12 cellular contexts compared by ENCODE assay signal in the genomic region with DNA sequence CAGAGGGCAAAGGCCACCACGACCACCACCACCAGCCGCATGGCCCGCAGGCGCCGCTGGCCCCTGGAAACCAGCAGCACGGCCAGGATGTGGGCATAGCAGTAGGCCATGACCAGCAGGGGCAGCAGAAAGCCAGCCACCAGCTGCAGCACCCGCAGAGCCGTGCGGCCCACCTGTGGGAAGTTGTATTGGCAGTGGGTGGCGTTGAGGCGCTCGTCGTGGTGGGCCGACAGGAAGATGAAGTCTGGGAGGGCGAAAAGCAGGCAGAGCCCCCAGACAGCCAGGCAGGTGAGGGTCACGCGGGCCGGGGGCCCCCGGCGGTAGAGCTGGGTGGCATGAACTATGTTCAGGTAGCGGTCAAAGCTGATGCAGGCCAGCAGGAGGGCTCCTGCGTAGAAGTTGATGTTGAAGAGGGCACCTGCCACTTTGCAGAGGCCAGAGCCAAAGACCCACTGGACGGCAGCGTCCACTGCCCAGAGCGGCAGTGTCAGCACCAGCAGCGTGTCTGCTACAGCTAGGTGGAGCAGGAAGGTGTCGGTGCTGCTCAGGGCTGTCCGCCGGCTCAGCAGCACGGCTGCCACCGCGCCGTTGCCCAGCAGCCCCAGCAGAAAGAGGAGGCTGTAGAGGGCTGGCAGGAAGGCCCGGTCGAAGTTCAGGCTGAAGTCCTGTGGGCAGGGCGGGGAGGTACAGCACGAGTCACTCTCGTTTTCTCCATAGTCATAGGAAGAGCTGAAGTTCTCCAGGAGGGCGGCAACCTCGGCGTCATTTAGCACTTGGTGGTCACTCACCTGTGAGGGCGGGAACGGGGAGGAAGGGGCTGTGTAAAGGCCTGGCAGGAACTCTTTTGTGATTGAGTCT. TPM values are rescaled to one million over a fixed set of nuclear protein-coding genes. Genes with fewer than 3 reads are reported as not detected.
A peak's percentile ranks its signal among the peaks of the same experiment; 100 is the strongest.
DNase-seq lines count a peak whose midpoint lies in the region; ATAC-seq, FAIRE-seq and TF ChIP-seq lines count a peak whose summit lies in the region.
"Had no signal": no experiment of that assay in that cellular context is flagged by ENCODE, and none has a peak within 500 bp of the region (broad histone marks: within the 10 kb centered on the region; RNA-seq: fewer than 3 reads in every experiment).

No MANE protein-coding gene starts in this region.

- POLR2A ChIA-PET in A549 (lab: Yijun Ruan, JAX) = no interaction called here

- peaks cover 0 to 17% (median 2%) of the 10 kb centered on the region in 4 donors for H3K36me3 ChIP-seq in liver (ENCODE audit: control insufficient read depth in 4 of 4, insufficient read depth in 3 of 4, low read depth in 1 of 4, low read length in 3 of 4)
- H3K36me3 ChIP-seq: BE2C had no signal

- no peak overlapping the region for H3K4me3 ChIP-seq in A549
- no peak overlapping the region for H3K4me3 ChIP-seq in liver (ENCODE audit: low read depth in 1 of 3, low read length in 3 of 3)

- H3K4me2 ChIP-seq in A549 = no peak overlapping the region

- TF ChIP-seq CTCF in A549 (IDR thresholded peaks at IDR 0.05) (no peak), liver (IDR thresholded peaks at IDR 0.05; ENCODE audit: low read depth, low read length, missing input control) (no peak)

- no peak for FAIRE-seq in A549 (lab: Jason Lieb, UNC)

- H3K27me3 ChIP-seq in liver (ENCODE audit: control insufficient read depth in 4 of 4, insufficient read depth in 4 of 4, low read length in 3 of 4) = no peaks in the 10 kb centered on the region
- H3K27me3 ChIP-seq: BE2C had no signal

- TF ChIP-seq EP300 in A549 (IDR thresholded peaks at IDR 0.05) = no peak

- H3K9me3 ChIP-seq in A549 (no peaks in the 10 kb centered on the region), liver (ENCODE audit: control insufficient read depth in 4 of 4, low read length in 3 of 4) (peaks cover 0 to 3% (median 0%) of the 10 kb centered on the region in 4 donors)
- H3K9me3 ChIP-seq: BE2C had no signal

- ATAC-seq in A549 (peak; percentile 60 to 62; a peak in 5 of 6 replicates), GM18873 (IDR thresholded peaks at IDR 0.05; ENCODE audit: low FRiP score, unreplicated experiment) (no peak)

- CTCF ChIA-PET in A549 (lab: Yijun Ruan, JAX) = no interaction called here

- no peak overlapping the region for H3K27ac ChIP-seq in A549
- H3K27ac ChIP-seq in liver (ENCODE audit: low read depth in 1 of 2, low read length in 2 of 2) = no peak overlapping the region

- no peaks in the 10 kb centered on the region for H3K4me1 ChIP-seq in A549
- peaks cover 0 to 10% (median 0%) of the 10 kb centered on the region in 4 donors for H3K4me1 ChIP-seq in liver (ENCODE audit: control insufficient read depth in 4 of 4, insufficient read depth in 4 of 4, low read length in 3 of 4)
- H3K4me1 ChIP-seq: BE2C had no signal

- WGBS in A549 (ENCODE audit: missing lambda C conversion rate) = 96% methylated on average over 21 of the region's 43 CpGs
- WGBS in liver = 62% methylated on average over 43 of the region's 43 CpGs

- DNase-seq in A549 (ENCODE audit: low read depth in 1 of 2, low spot score in 1 of 2) (no peak), HT-29 (ENCODE audit: low spot score) (peak; percentile 75), GM19240 (ENCODE audit: insufficient read length, low spot score) (no peak), AG20443 (ENCODE audit: low spot score) (no peak), NCI-H2196 (lab: John Stamatoyannopoulos, UW; ENCODE audit: unreplicated experiment) (no peak)
- peak; percentile 56 to 64 for DNase-seq in activated T-cell treated with anti-CD3 and anti-CD28 coated beads, Interleukin-2, amount 50 U/mL, for 48 hours
- DNase-seq: BE2C, Right ventricle myocardium superior had no signal

- no peak for TF ChIP-seq POLR2A in A549 (IDR thresholded peaks at IDR 0.05; ENCODE audit: low read length)

- TF ChIP-seq RAD21 in A549 (conservative IDR thresholded peaks at IDR 0.05 in 1 of 2, IDR thresholded peaks at IDR 0.05 in 1 of 2) = no peak
- TF ChIP-seq RAD21 in liver (IDR thresholded peaks at IDR 0.05) = peak; percentile 36 to 45

- H3K9ac ChIP-seq in liver (ENCODE audit: low read depth in 1 of 2, low read length in 2 of 2) = no peak overlapping the region

TF ChIP-seq in A549, 52 proteins besides CTCF, POLR2A, EP300 and RAD21:
- TF ChIP-seq, protein P1, sequence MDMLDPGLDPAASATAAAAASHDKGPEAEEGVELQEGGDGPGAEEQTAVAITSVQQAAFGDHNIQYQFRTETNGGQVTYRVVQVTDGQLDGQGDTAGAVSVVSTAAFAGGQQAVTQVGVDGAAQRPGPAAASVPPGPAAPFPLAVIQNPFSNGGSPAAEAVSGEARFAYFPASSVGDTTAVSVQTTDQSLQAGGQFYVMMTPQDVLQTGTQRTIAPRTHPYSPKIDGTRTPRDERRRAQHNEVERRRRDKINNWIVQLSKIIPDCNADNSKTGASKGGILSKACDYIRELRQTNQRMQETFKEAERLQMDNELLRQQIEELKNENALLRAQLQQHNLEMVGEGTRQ (IDR thresholded peaks at IDR 0.05) = no peak
- TF ChIP-seq EHF (CRISPR knock-in tag; IDR thresholded peaks at IDR 0.05) = no peak
- no peak for TF ChIP-seq RFX5 (IDR thresholded peaks at IDR 0.05)
- TF ChIP-seq NFE2L2 (conservative IDR thresholded peaks at IDR 0.05; ENCODE audit: low read length) = no peak
- no peak for TF ChIP-seq HOXA7 (CRISPR knock-in tag; IDR thresholded peaks at IDR 0.05)
- no peak for TF ChIP-seq CHD4 (IDR thresholded peaks at IDR 0.05; ENCODE audit: borderline replicate concordance)
- no peak for TF ChIP-seq ZC3H11A (IDR thresholded peaks at IDR 0.05)

TF ChIP-seq in liver, 16 proteins besides CTCF, POLR2A, EP300 and RAD21:
- TF ChIP-seq TAF1 (conservative IDR thresholded peaks at IDR 0.05) (no peak), FOXA2 (IDR thresholded peaks at IDR 0.05) (no peak), SP1 (IDR thresholded peaks at IDR 0.05) (peak; percentile 59), HNF4G (IDR thresholded peaks at IDR 0.05) (peak; percentile 34), HNF4A (conservative IDR thresholded peaks at IDR 0.05) (peak; percentile 76 to 88), RXRA (IDR thresholded peaks at IDR 0.05) (peak in 1 of 2 donors; percentile 37), YY1 (IDR thresholded peaks at IDR 0.05) (peak; percentile 33)
- TF ChIP-seq, protein P2, sequence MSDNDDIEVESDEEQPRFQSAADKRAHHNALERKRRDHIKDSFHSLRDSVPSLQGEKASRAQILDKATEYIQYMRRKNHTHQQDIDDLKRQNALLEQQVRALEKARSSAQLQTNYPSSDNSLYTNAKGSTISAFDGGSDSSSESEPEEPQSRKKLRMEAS (IDR thresholded peaks at IDR 0.05) = peak; percentile 19

RNA-seq across cellular contexts. Expression of a gene that starts 1.4 kb away (rescaled TPM):
- not detected in 2 replicates for polyA plus RNA-seq in A549 (2011; rRNA removed)
- polyA plus RNA-seq in A549 (2012; cell fraction: cytosol; rRNA removed) = not detected in 2 replicates
- polyA plus RNA-seq in A549 (2012; cell fraction: nucleus; rRNA removed) = not detected in 2 replicates
- not detected in 3 replicates for polyA plus RNA-seq in A549 (2017; fragmentation: RNase III; extraction: RNeasy Plus Mini Kit Qiagen cat#74134 plus additional on column Dnase treatment)
- polyA minus RNA-seq in A549 (2011; rRNA and poly(A)+ RNA removed) = not detected in 2 replicates
- total RNA-seq in HT-29 (2014; rRNA removed; shearing (Covaris generic)) = 0.73 and 0.89 TPM in 2 replicates
- total RNA-seq in liver = under 1 TPM in 1 of 2 donors, not detected in 1; 0.25 TPM
- polyA plus RNA-seq in liver = under 1 TPM; 0.25 to 0.27 TPM
- total RNA-seq: HT1080, kidney epithelial cell had no signal

RNA-seq across cellular contexts. Expression of a gene that starts 38.7 kb away (rescaled TPM):
- 1.5 and 1.7 TPM in 2 replicates for polyA plus RNA-seq in A549 (2011; rRNA removed)
- 0.45 and 0.61 TPM in 2 replicates for polyA plus RNA-seq in A549 (2012; cell fraction: cytosol; rRNA removed)
- 2.0 and 3.5 TPM in 2 replicates for polyA plus RNA-seq in A549 (2012; cell fraction: nucleus; rRNA removed)
- polyA plus RNA-seq in A549 (2017; fragmentation: RNase III; extraction: RNeasy Plus Mini Kit Qiagen cat#74134 plus additional on column Dnase treatment) = 1.4 to 1.6 TPM (median 1.6 TPM) in 3 replicates
- 1.0 and 2.1 TPM in 2 replicates for polyA minus RNA-seq in A549 (2011; rRNA and poly(A)+ RNA removed)
- total RNA-seq in HT-29 (2014; rRNA removed; shearing (Covaris generic)) = 0.70 and 2.1 TPM in 2 replicates
- total RNA-seq in liver = 1 to 10 TPM; 1.1 to 3.7 TPM
- polyA plus RNA-seq in liver = under 1 TPM; 0.18 to 0.35 TPM

Comparison
In these comparisons a context has a peak if more than half of its experiments do, and no peak if none do; other contexts are left out.
1. DNase-seq: peak in HT-29 (single experiment) and activated T-cell treated with anti-CD3 and anti-CD28 coated beads, Interleukin-2, amount 50 U/mL, for 48 hours (2 of 2); none in A549 (0 of 2), GM19240 (single experiment), AG20443 (single experiment) and NCI-H2196 (single experiment).